Comparison of ENCODE assay signal across 1 cellular context in genomic region chr7:47635091-47636090, GRCh38.
TF ChIP-seq lines count a peak whose summit lies in the region.

No MANE protein-coding gene starts in this region.

TF ChIP-seq in WTC11, 78 proteins besides CTCF, POLR2A, EP300 and RAD21 (continued from another document):
- TF ChIP-seq ATF6 (CRISPR knock-in tag; IDR thresholded peaks at IDR 0.05) (no peak), ZNF263 (CRISPR knock-in tag; IDR thresholded peaks at IDR 0.05; ENCODE audit: low read depth) (peak; percentile 83; the same call in 1 of the 2 replicates), ZNF281 (CRISPR knock-in tag; IDR thresholded peaks at IDR 0.05) (no peak), ZMAT4 (CRISPR knock-in tag; IDR thresholded peaks at IDR 0.05) (no peak), ATF2 (CRISPR knock-in tag; IDR thresholded peaks at IDR 0.05; ENCODE audit: borderline replicate concordance, low read depth) (no peak), MLX (CRISPR knock-in tag; IDR thresholded peaks at IDR 0.05) (no peak), TEAD1 (CRISPR knock-in tag; IDR thresholded peaks at IDR 0.05) (no peak), ZNF512 (CRISPR knock-in tag; IDR thresholded peaks at IDR 0.05; ENCODE audit: borderline replicate concordance) (peak; percentile 97), ERG (CRISPR knock-in tag; IDR thresholded peaks at IDR 0.05) (no peak), CREB1 (CRISPR knock-in tag; IDR thresholded peaks at IDR 0.05) (no peak), PREB (CRISPR knock-in tag; IDR thresholded peaks at IDR 0.05; ENCODE audit: borderline replicate concordance) (no peak), ZBTB43 (CRISPR knock-in tag; IDR thresholded peaks at IDR 0.05) (no peak), ZNF232 (CRISPR knock-in tag; IDR thresholded peaks at IDR 0.05) (no peak), IRF2 (CRISPR knock-in tag; IDR thresholded peaks at IDR 0.05; ENCODE audit: borderline replicate concordance, low read depth) (no peak), ZNF423 (CRISPR knock-in tag; IDR thresholded peaks at IDR 0.05) (no peak), GRHL2 (CRISPR knock-in tag; IDR thresholded peaks at IDR 0.05; ENCODE audit: insufficient replicate concordance, severe bottlenecking) (no peak), ZSCAN18 (CRISPR knock-in tag; IDR thresholded peaks at IDR 0.05) (no peak)
